8 cellular contexts compared by ENCODE assay signal in genomic region chr2:111071480-111072143, GRCh38. TPM values are rescaled to one million over a fixed set of nuclear protein-coding genes. Genes with fewer than 3 reads are reported as not detected.
DNase-seq lines count a peak whose midpoint lies in the region; FAIRE-seq and TF ChIP-seq lines count a peak whose summit lies in the region.
"Had no signal": no experiment of that assay in that cellular context is flagged by ENCODE, and none has a peak within 500 bp of the region (broad histone marks: within the 10 kb centered on the region; RNA-seq: fewer than 3 reads in every experiment).

No MANE protein-coding gene starts in this region.

- no peak overlapping the region for H2BK15ac ChIP-seq in mesendoderm (replicated peaks; ENCODE audit: low read depth)

- no peak overlapping the region for H2AK5ac ChIP-seq in mesendoderm (ENCODE audit: low read length)

- no peak for TF ChIP-seq POLR2A in GM12892 (IDR thresholded peaks at IDR 0.05; ENCODE audit: low read depth, low read length)

- H3K9ac ChIP-seq in skeletal muscle tissue (ENCODE audit: low read depth in 1 of 3, low read length in 3 of 3) (no peak overlapping the region), mesendoderm (ENCODE audit: low read length) (no peak overlapping the region)

- no peak overlapping the region for H3K4me3 ChIP-seq in fibroblast of the aortic adventitia (ENCODE audit: low read depth, low read length)
- no peak overlapping the region for H3K4me3 ChIP-seq in skeletal muscle tissue (ENCODE audit: low read length in 3 of 3)
- H3K4me3 ChIP-seq in mesendoderm (ENCODE audit: low read length) = no peak overlapping the region

- H4K5ac ChIP-seq in mesendoderm (ENCODE audit: low read length) = no peak overlapping the region

- FAIRE-seq in GM12892 (lab: Jason Lieb, UNC) (peak; percentile 54), RCC 7860 (lab: Jason Lieb, UNC) (no peak)

- H3K9me3 ChIP-seq in skeletal muscle tissue (ENCODE audit: control insufficient read depth in 3 of 3, low read length in 3 of 3) = peaks cover 0 to 4% (median 3%) of the 10 kb centered on the region in 3 donors

- no peak for TF ChIP-seq CTCF in fibroblast of the aortic adventitia (IDR thresholded peaks at IDR 0.05; ENCODE audit: insufficient read depth, low read length)

- no peak overlapping the region for H3K23ac ChIP-seq in mesendoderm (ENCODE audit: low read length)

- no CpG with 5 or more reads among the region's 4 CpGs for WGBS in mesendoderm (ENCODE audit: extremely low coverage, insufficient coverage, low lambda C conversion rate)

- no peak overlapping the region for H2BK120ac ChIP-seq in mesendoderm (ENCODE audit: low read depth, low read length)

- no peak overlapping the region for H3K18ac ChIP-seq in mesendoderm (ENCODE audit: low read length)

- no peaks in the 10 kb centered on the region for H3K79me1 ChIP-seq in mesendoderm (ENCODE audit: low read length)

- H3K79me2 ChIP-seq in mesendoderm (ENCODE audit: control insufficient read depth, insufficient read depth, low read length) = no peaks in the 10 kb centered on the region

- no peak overlapping the region for H3K4ac ChIP-seq in mesendoderm (ENCODE audit: low read depth, low read length)

- peaks cover 5 to 8% (median 8%) of the 10 kb centered on the region in 3 donors for H3K4me1 ChIP-seq in skeletal muscle tissue (ENCODE audit: control insufficient read depth in 3 of 3, insufficient read depth in 3 of 3, low read length in 3 of 3)
- no peaks in the 10 kb centered on the region for H3K4me1 ChIP-seq in mesendoderm (ENCODE audit: control insufficient read depth, low read depth, low read length)

- H3K27ac ChIP-seq in skeletal muscle tissue (ENCODE audit: low read depth, low read length) (peak overlapping the region; percentile 10), mesendoderm (ENCODE audit: low read depth, low read length) (no peak overlapping the region)

- no peak overlapping the region for H3K56ac ChIP-seq in mesendoderm (ENCODE audit: low read length)

- no peak overlapping the region for H4K8ac ChIP-seq in mesendoderm (ENCODE audit: low read depth, low read length)

- H2BK5ac ChIP-seq in mesendoderm (ENCODE audit: low read length) = no peak overlapping the region

- H3K36me3 ChIP-seq in skeletal muscle tissue (ENCODE audit: control insufficient read depth in 3 of 3, insufficient read depth in 3 of 3, low read length in 3 of 3) = no peaks in the 10 kb centered on the region
- no peaks in the 10 kb centered on the region for H3K36me3 ChIP-seq in mesendoderm (ENCODE audit: control insufficient read depth, insufficient read depth, low read length)

- H3K4me2 ChIP-seq in mesendoderm (ENCODE audit: low read length) = no peak overlapping the region

- DNase-seq in GM12892 (ENCODE audit: insufficient read length) (no peak), RCC 7860 (ENCODE audit: low spot score) (peak; percentile 89), fibroblast of the aortic adventitia (ENCODE audit: low read depth) (peak; percentile 67), mesendoderm (no peak)
- no peak for DNase-seq in stimulated activated CD4-positive, alpha-beta T cell treated with anti-CD3 and anti-CD28 coated beads, Interleukin-4, amount 100 ng/mL, for 4 hours
- no peak for DNase-seq in activated CD8-positive, alpha-beta memory T cell treated with anti-CD3 and anti-CD28 coated beads, Interleukin-2, amount 50 U/mL, for 48 hours
- DNase-seq: NCI-H1105 treated with DMSO at 0.1 percent for 48 hours had no signal

- no peaks in the 10 kb centered on the region for H3K27me3 ChIP-seq in skeletal muscle tissue (ENCODE audit: control insufficient read depth in 3 of 3, insufficient read depth in 3 of 3, low read length in 3 of 3)
- H3K27me3 ChIP-seq in mesendoderm (ENCODE audit: insufficient read depth, low read length, poor library complexity) = no peaks in the 10 kb centered on the region

RNA-seq across cellular contexts. Expression of gene BCL2L11, which starts 49.1 kb away (rescaled TPM):
- polyA plus RNA-seq in GM12892 (2012; ENCODE audit: missing spikeins) = 5.5 TPM
- total RNA-seq in fibroblast of the aortic adventitia (ENCODE audit: low replicate concordance) (2.2 and 4.7 TPM in 2 replicates), skeletal muscle tissue (6.3 TPM)
- polyA plus RNA-seq in mesendoderm (2013, experiment 1 of 2) = 6.7 TPM
- 6.9 TPM for polyA plus RNA-seq in mesendoderm (2013, experiment 2 of 2)

Comparison
In these comparisons a context has a peak if more than half of its experiments do, and no peak if none do; other contexts are left out.
1. DNase-seq: peak in RCC 7860 (single experiment) and fibroblast of the aortic adventitia (single experiment); none in GM12892 (single experiment), stimulated activated CD4-positive, alpha-beta T cell treated with anti-CD3 and anti-CD28 coated beads, Interleukin-4, amount 100 ng/mL, for 4 hours (0 of 2), activated CD8-positive, alpha-beta memory T cell treated with anti-CD3 and anti-CD28 coated beads, Interleukin-2, amount 50 U/mL, for 48 hours (single experiment) and mesendoderm (single experiment).